In the genomic region with DNA sequence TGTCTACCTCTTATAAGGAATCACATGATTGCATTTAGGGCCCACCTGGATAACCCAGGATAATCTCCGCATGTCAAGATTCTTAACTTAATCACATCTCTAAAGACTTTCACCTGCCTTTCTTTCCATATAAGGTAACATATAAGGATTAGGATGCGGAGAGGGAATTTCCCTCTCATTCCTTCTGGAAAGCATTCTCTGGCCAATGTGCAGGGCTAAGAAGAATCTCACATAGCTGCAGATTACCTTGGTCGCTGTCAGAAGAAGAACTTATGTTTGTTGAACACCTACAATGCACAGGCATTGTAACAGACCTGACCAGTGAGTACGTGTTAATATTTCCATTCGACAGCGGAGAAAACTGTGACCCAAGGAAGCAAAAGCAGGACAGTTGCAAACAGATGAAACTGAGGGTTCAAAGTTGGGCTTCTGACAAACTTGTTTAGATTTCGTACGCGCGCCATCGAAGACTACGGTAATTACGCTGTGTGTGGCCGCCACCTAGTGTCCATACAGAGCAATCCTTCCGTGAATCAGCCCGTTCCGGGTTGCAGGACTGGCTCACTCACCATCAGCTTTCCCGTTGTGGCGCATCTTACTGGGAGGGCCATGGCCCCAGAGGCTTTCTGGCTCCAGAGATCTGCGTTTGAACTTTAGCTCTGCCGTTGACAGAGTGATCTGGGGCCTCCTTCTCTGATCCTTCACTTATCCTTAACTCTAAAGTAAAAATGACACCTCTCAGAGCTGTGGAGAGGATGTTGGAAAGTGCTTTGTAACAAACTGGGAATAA, we compare ENCODE assay signal across 8 cellular contexts. TPM values are rescaled to one million over a fixed set of nuclear protein-coding genes. Genes with fewer than 3 reads are reported as not detected.
DNase-seq lines count a peak whose midpoint lies in the region; ATAC-seq and TF ChIP-seq lines count a peak whose summit lies in the region.

No MANE protein-coding gene starts in this region.

- H3K9ac ChIP-seq in NT2/D1 (ENCODE audit: insufficient read length, low read depth), result no peak overlapping the region

- no peak for ATAC-seq in GM18873 (IDR thresholded peaks at IDR 0.05; ENCODE audit: low FRiP score, unreplicated experiment)

- no peaks in the 10 kb centered on the region for H3K36me3 ChIP-seq in NT2/D1 (ENCODE audit: insufficient read depth, insufficient read length, low read length)

- no peak overlapping the region for H3K4me3 ChIP-seq in NT2/D1 (ENCODE audit: insufficient read length, low read depth)

- CTCF ChIA-PET in GM10248 (lab: Yijun Ruan, JAX), result interaction anchor here (0.7 to 3.2 kb wide), 20 partner anchors 8 to 397 kb away, joined by 3 to 20 read pairs (median 4); a partner anchor contains a TSS

- no peak overlapping the region for H3K27ac ChIP-seq in epithelial cell of prostate

- H3K4me1 ChIP-seq in NT2/D1 (ENCODE audit: insufficient read depth, insufficient read length), result no peaks in the 10 kb centered on the region

- H3K27me3 ChIP-seq in NT2/D1 (ENCODE audit: insufficient read depth, insufficient read length), result peaks cover 7% of the 10 kb centered on the region

- DNase-seq in GM10248 (ENCODE audit: extremely low spot score) (peak; percentile 66), HK-2 (ENCODE audit: unreplicated experiment) (peak; percentile 69), NT2/D1 (ENCODE audit: low read depth, low spot score) (peak; percentile 66), epithelial cell of prostate (ENCODE audit: low read depth, low spot score) (peak; percentile 10), mucosa of gallbladder (ENCODE audit: low spot score) (peak; percentile 72)
- peak; percentile 68 for DNase-seq in activated CD8-positive, alpha-beta memory T cell treated with anti-CD3 and anti-CD28 coated beads, Interleukin-2, amount 50 U/mL, for 4 hours
- peak; percentile 41 to 45 for DNase-seq in stimulated activated CD8-positive, alpha-beta memory T cell treated with anti-CD3 and anti-CD28 coated beads, Interleukin-7, amount 100 ng/mL, for 1 hour (ENCODE audit: low read depth in 2 of 2)

- H3K9me3 ChIP-seq in NT2/D1 (ENCODE audit: insufficient read depth, low read length), result no peaks in the 10 kb centered on the region

- TF ChIP-seq CTCF in GM10248 (IDR thresholded peaks at IDR 0.05; ENCODE audit: control extremely low read depth, extremely low read depth, low read depth, missing control alignments), result peak; percentile 91

- POLR2A ChIA-PET in GM10248 (lab: Yijun Ruan, JAX), result no interaction called here

RNA-seq across cellular contexts. Expression of a gene that starts 9.5 kb away (rescaled TPM):
- total RNA-seq in mucosa of gallbladder, result 0.66 TPM

RNA-seq across cellular contexts. Expression of a gene that starts 13.0 kb away (rescaled TPM):
- total RNA-seq in mucosa of gallbladder, result not detected

RNA-seq across cellular contexts. Expression of a gene that starts 28.0 kb away (rescaled TPM):
- total RNA-seq in mucosa of gallbladder, result 2.0 TPM

RNA-seq across cellular contexts. Expression of a gene that starts 53.3 kb away (rescaled TPM):
- 15.1 TPM for total RNA-seq in mucosa of gallbladder

Comparison
In these comparisons a context has a peak if more than half of its experiments do, and no peak if none do; other contexts are left out.
1. DNase-seq: peak in every context shown above with its lines; median percentile 72 in mucosa of gallbladder; 69 in HK-2; 68 in activated CD8-positive, alpha-beta memory T cell treated with anti-CD3 and anti-CD28 coated beads, Interleukin-2, amount 50 U/mL, for 4 hours; 66 in GM10248; 66 in NT2/D1; 43 in stimulated activated CD8-positive, alpha-beta memory T cell treated with anti-CD3 and anti-CD28 coated beads, Interleukin-7, amount 100 ng/mL, for 1 hour; 10 in epithelial cell of prostate.